In genomic region chr22:17085277-17086091, GRCh38 we compare ENCODE assay signal across 8 cellular contexts. TPM values are rescaled to one million over a fixed set of nuclear protein-coding genes. Genes with fewer than 3 reads are reported as not detected.
A peak's percentile ranks its signal among the peaks of the same experiment; 100 is the strongest.
DNase-seq lines count a peak whose midpoint lies in the region; FAIRE-seq and TF ChIP-seq lines count a peak whose summit lies in the region.

No MANE protein-coding gene starts in this region.

- H3K27me3 ChIP-seq in PC-9 (ENCODE audit: insufficient read depth, low read depth) (no peaks in the 10 kb centered on the region), bronchial epithelial cell (ENCODE audit: control insufficient read depth, insufficient read depth, low read length) (no peaks in the 10 kb centered on the region), stomach (no peaks in the 10 kb centered on the region)

- H4K20me1 ChIP-seq in PC-9 (ENCODE audit: insufficient read depth), result no peaks in the 10 kb centered on the region

- H2AFZ ChIP-seq in PC-9, result peak overlapping the region; percentile 90

- no peak overlapping the region for H3K27ac ChIP-seq in PC-9
- peak overlapping the region; percentile 91 to 96 (median 95) for H3K27ac ChIP-seq in stomach

- DNase-seq in activated effector memory CD4-positive, alpha-beta T cell treated with anti-CD3 and anti-CD28 coated beads, Interleukin-2, amount 50 U/mL, for 16 hours, result peak; percentile 77
- DNase-seq in activated effector memory CD4-positive, alpha-beta T cell treated with Interleukin-2 at 50 U/mL for 16 hours, result no peak
- DNase-seq in PC-9, result no peak
- DNase-seq in bronchial epithelial cell (ENCODE audit: low read depth), result no peak
- peak in 1 of 2 donors; percentile 91 for DNase-seq in lower leg skin (ENCODE audit: low spot score in 2 of 2)
- peak; percentile 47 for DNase-seq in stomach
- no peak for DNase-seq in SKM-1 treated with dmso at 0.1 percent for 144 hours (lab: John Stamatoyannopoulos, UW; ENCODE audit: unreplicated experiment)
- no peak for DNase-seq in superior temporal gyrus (ENCODE audit: extremely low spot score)

- peak overlapping the region; percentile 85 for H3K4me2 ChIP-seq in PC-9

- CTCF ChIA-PET in PC-9 (lab: Charles Lee), result interaction anchor here (1.2 kb wide), 1 partner anchor 11 kb away, joined by 4 read pairs; no protein-coding TSS in a partner anchor

- 10 to 28% methylated on average over 16 to 31 of the region's 88 CpGs for WGBS in lower leg skin, 2 donors
- WGBS in stomach, 5 donors, result 4 to 8% (median 5%) methylated on average over 28 to 88 of the region's 88 CpGs

- H3K36me3 ChIP-seq in PC-9 (ENCODE audit: low read depth) (no peaks in the 10 kb centered on the region), bronchial epithelial cell (ENCODE audit: control insufficient read depth, insufficient read depth, low read length) (no peaks in the 10 kb centered on the region), stomach (no peaks in the 10 kb centered on the region)

- TF ChIP-seq EP300 in stomach (IDR thresholded peaks at IDR 0.05), result no peak

- POLR2A ChIA-PET in PC-9 (lab: Charles Lee; ENCODE audit: unreplicated experiment), result no interaction called here

- H3K9me3 ChIP-seq in PC-9 (ENCODE audit: insufficient read depth, low read depth) (no peaks in the 10 kb centered on the region), stomach (no peaks in the 10 kb centered on the region)

- FAIRE-seq in bronchial epithelial cell (lab: Jason Lieb, UNC), result no peak

- H3K9me2 ChIP-seq in PC-9 (ENCODE audit: insufficient read depth), result no peaks in the 10 kb centered on the region

- intact Hi-C loops in PC-9 (cut with micrococcal nuclease; ENCODE audit: unreplicated experiment), result no loop called here
- intact Hi-C loops in lower leg skin (cut with DNase I; ENCODE audit: low total_unique reads), result no loop called here
- intact Hi-C loops in stomach (cut with DNase I; ENCODE audit: low total_unique reads), result loop anchor here (10.0 kb wide), 1 partner anchor 89 kb away; no protein-coding TSS in a partner anchor

- H3K79me2 ChIP-seq in PC-9 (ENCODE audit: low read depth), result no peaks in the 10 kb centered on the region

- TF ChIP-seq POLR2A in lower leg skin (IDR thresholded peaks at IDR 0.05) (no peak), stomach (IDR thresholded peaks at IDR 0.05) (no peak)

- no peaks in the 10 kb centered on the region for H3F3A ChIP-seq in PC-9 (ENCODE audit: insufficient read depth, low read depth)

- no TSS peak for BruUV-seq in PC-9 (replicated peaks; lab: Mats Ljungman, UMichigan)

- no peak for TF ChIP-seq CTCF in PC-9 (conservative IDR thresholded peaks at IDR 0.05)
- TF ChIP-seq CTCF in bronchial epithelial cell (IDR thresholded peaks at IDR 0.05; ENCODE audit: insufficient read depth, low read length, severe bottlenecking), result no peak
- no peak for TF ChIP-seq CTCF in lower leg skin (IDR thresholded peaks at IDR 0.05)
- TF ChIP-seq CTCF in stomach (IDR thresholded peaks at IDR 0.05), result no peak

- peak overlapping the region; percentile 78 for H3K4me3 ChIP-seq in PC-9
- H3K4me3 ChIP-seq in bronchial epithelial cell (ENCODE audit: low read depth, low read length), result peak overlapping the region; percentile 98
- H3K4me3 ChIP-seq in lower leg skin (ENCODE audit: low read depth, poor library complexity, severe bottlenecking), result peak overlapping the region; percentile 98
- H3K4me3 ChIP-seq in stomach, result peak overlapping the region; percentile 73 to 96 (median 88)

- H3K4me1 ChIP-seq in PC-9 (replicated peaks; ENCODE audit: insufficient read depth), result no peaks in the 10 kb centered on the region
- H3K4me1 ChIP-seq in stomach, result peaks cover 13 to 54% (median 39%) of the 10 kb centered on the region in 4 donors

RNA-seq across cellular contexts. Expression of gene IL17RA, which starts 0.7 kb away (rescaled TPM):
- total RNA-seq in PC-9 (2021) (5.0 and 8.2 TPM in 2 replicates), bronchial epithelial cell (3.7 and 4.4 TPM in 2 replicates), lower leg skin (10 to 100 TPM; 17.6 to 30.6 (median 21.3) TPM), stomach (10 to 100 TPM in 4 of 5 donors, 1 to 10 TPM in 1; 6.2 to 19.1 (median 14.7) TPM)
- 1 to 10 TPM; 3.2 to 3.8 (median 3.7) TPM for polyA plus RNA-seq in stomach

RNA-seq across cellular contexts. Expression of gene TMEM121B, which starts 35.7 kb away (rescaled TPM):
- not detected in 2 replicates for total RNA-seq in PC-9 (2021)
- not detected in 2 replicates for total RNA-seq in bronchial epithelial cell
- total RNA-seq in lower leg skin, result 1 to 10 TPM in 2 of 4 donors, under 1 TPM in 2; 0.53 to 2.6 (median 1.0) TPM
- total RNA-seq in stomach, result under 1 TPM in 2 of 5 donors, not detected in 3; 0.37 to 0.45 TPM
- polyA plus RNA-seq in stomach, result under 1 TPM in 2 of 3 donors, not detected in 1; 0.08 to 0.12 TPM

Comparison
In these comparisons a context has a peak if more than half of its experiments do, and no peak if none do; other contexts are left out.
1. DNase-seq: peak in activated effector memory CD4-positive, alpha-beta T cell treated with anti-CD3 and anti-CD28 coated beads, Interleukin-2, amount 50 U/mL, for 16 hours (single experiment) and stomach (single experiment); none in activated effector memory CD4-positive, alpha-beta T cell treated with Interleukin-2 at 50 U/mL for 16 hours (single experiment), PC-9 (0 of 2), bronchial epithelial cell (single experiment), SKM-1 treated with dmso at 0.1 percent for 144 hours (single experiment) and superior temporal gyrus (single experiment).
2. Peak in every context shown above with its lines, with median percentiles within 50 percentile points of each other: H3K4me3 ChIP-seq.